In the genomic region with DNA sequence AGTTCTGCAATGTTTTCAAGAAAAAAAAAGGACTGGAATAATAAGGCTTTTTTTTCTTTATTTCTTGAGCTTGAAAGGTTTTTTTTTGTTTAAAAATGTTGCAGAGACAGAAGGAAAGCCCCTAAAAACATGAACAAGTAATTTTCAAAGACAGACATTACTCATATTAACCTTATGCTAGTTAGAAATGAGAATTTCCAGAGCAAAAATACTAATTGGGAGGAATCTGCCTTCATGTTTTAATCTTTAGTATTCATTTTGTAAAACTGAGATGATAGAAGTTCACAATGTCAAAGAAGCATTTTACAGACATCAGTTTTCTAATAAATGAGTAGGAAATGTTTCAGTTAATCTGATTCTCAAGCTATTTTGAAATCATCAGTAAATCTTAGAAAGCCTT, we compare ENCODE assay signal across 18 cellular contexts.
DNase-seq lines count a peak whose midpoint lies in the region; ATAC-seq and TF ChIP-seq lines count a peak whose summit lies in the region.
"Had no signal": no experiment of that assay in that cellular context is flagged by ENCODE, and none has a peak within 500 bp of the region (broad histone marks: within the 10 kb centered on the region; RNA-seq: fewer than 3 reads in every experiment).

No MANE protein-coding gene starts in this region.

- H3K27ac Mint-ChIP-seq in mesothelial cell of epicardium: peak overlapping the region; percentile 87
- H3K27ac Mint-ChIP-seq in T-helper 17 cell: no peak overlapping the region
- H3K27ac Mint-ChIP-seq: B cell; CD4-positive, CD25-positive, alpha-beta regulatory T cell; CD8-positive, alpha-beta T cell; GM23338; H9 had no signal

- BruUV-seq in HCT116 (replicated peaks; lab: Mats Ljungman, UMichigan): no TSS peak
- BruUV-seq in OCI-LY7 (replicated peaks; lab: Mats Ljungman, UMichigan): no TSS peak

- H3K27me3 ChIP-seq in HCT116 (ENCODE audit: insufficient read depth, low read length): no peaks in the 10 kb centered on the region
- H3K27me3 ChIP-seq in smooth muscle cell (ENCODE audit: low read depth): no peaks in the 10 kb centered on the region
- H3K27me3 ChIP-seq in WERI-Rb-1 (ENCODE audit: insufficient read depth, low read depth, severe bottlenecking): no peaks in the 10 kb centered on the region
- H3K27me3 ChIP-seq: BLaER1 had no signal

- no peaks in the 10 kb centered on the region for H3K36me3 ChIP-seq in HCT116 (ENCODE audit: control insufficient read depth in 1 of 2, insufficient read depth in 2 of 2, low read length in 2 of 2)
- H3K36me3 ChIP-seq in OCI-LY7 (ENCODE audit: insufficient read depth, low read length): no peaks in the 10 kb centered on the region
- no peaks in the 10 kb centered on the region for H3K36me3 ChIP-seq in smooth muscle cell (ENCODE audit: low read depth)
- H3K36me3 ChIP-seq in WERI-Rb-1: no peaks in the 10 kb centered on the region
- H3K36me3 ChIP-seq: BLaER1 had no signal

- TF ChIP-seq POLR2A in HCT116 (IDR thresholded peaks at IDR 0.05; ENCODE audit: borderline replicate concordance, extremely low read depth, insufficient read depth, insufficient read length): no peak

- H3K9me3 ChIP-seq in HCT116 (ENCODE audit: control insufficient read depth in 1 of 2, insufficient read depth in 1 of 2, low read depth in 1 of 2, low read length in 2 of 2): no peaks in the 10 kb centered on the region
- H3K9me3 ChIP-seq in OCI-LY7 (ENCODE audit: low read length): 0 out of 2 replicates have a peak, but pooled peaks cover 7% of the 10 kb centered on the region
- peaks cover 2% of the 10 kb centered on the region for H3K9me3 ChIP-seq in smooth muscle cell (replicated peaks; ENCODE audit: low read depth)
- peaks cover 1% of the 10 kb centered on the region for H3K9me3 ChIP-seq in WERI-Rb-1 (ENCODE audit: severe bottlenecking)
- no peaks in the 10 kb centered on the region for H3K9me3 ChIP-seq in T-helper 17 cell (ENCODE audit: control insufficient read depth, low read length, poor library complexity, severe bottlenecking)
- H3K9me3 ChIP-seq: BLaER1, Caco-2 had no signal

- no peak for TF ChIP-seq CTCF in HCT116 (IDR thresholded peaks at IDR 0.05 in 2 of 3, conservative IDR thresholded peaks at IDR 0.05 in 1 of 3; ENCODE audit: borderline replicate concordance in 1 of 3, insufficient read depth in 1 of 3, low read depth in 2 of 3, low read length in 2 of 3)
- TF ChIP-seq CTCF in OCI-LY7 (conservative IDR thresholded peaks at IDR 0.05; ENCODE audit: low read length): no peak
- TF ChIP-seq CTCF in mesothelial cell of epicardium (IDR thresholded peaks at IDR 0.05; ENCODE audit: unreplicated experiment): no peak
- TF ChIP-seq CTCF in smooth muscle cell (IDR thresholded peaks at IDR 0.05; ENCODE audit: borderline replicate concordance, insufficient read depth, poor library complexity, severe bottlenecking): no peak
- TF ChIP-seq CTCF in WERI-Rb-1 (IDR thresholded peaks at IDR 0.05; ENCODE audit: low read depth, low read length): no peak

- H3K27me3 Mint-ChIP-seq in mesothelial cell of epicardium (ENCODE audit: low read depth) (no peaks in the 10 kb centered on the region), T-helper 17 cell (no peaks in the 10 kb centered on the region)
- H3K27me3 Mint-ChIP-seq: B cell; CD4-positive, CD25-positive, alpha-beta regulatory T cell had no signal

- H3K4me3 Mint-ChIP-seq in mesothelial cell of epicardium (no peak overlapping the region), T-helper 17 cell (no peak overlapping the region)
- H3K4me3 Mint-ChIP-seq: B cell; CD4-positive, CD25-positive, alpha-beta regulatory T cell; CD8-positive, alpha-beta T cell; GM23338; H9 had no signal

- ATAC-seq in HCT116: no peak
- ATAC-seq in T-helper 17 cell: no peak
- ATAC-seq: CD8-positive, alpha-beta T cell; GM23338 had no signal

- H3K9ac ChIP-seq in HCT116 (ENCODE audit: low read length): no peak overlapping the region
- H3K9ac ChIP-seq in smooth muscle cell (ENCODE audit: low read depth): no peak overlapping the region
- H3K9ac ChIP-seq: BLaER1 had no signal

- no peak overlapping the region for H3K4me3 ChIP-seq in HCT116 (replicated peaks in 1 of 2; ENCODE audit: low read depth in 1 of 2, low read length in 2 of 2)
- no peak overlapping the region for H3K4me3 ChIP-seq in OCI-LY7 (ENCODE audit: low read depth, low read length, poor library complexity, severe bottlenecking)
- no peak overlapping the region for H3K4me3 ChIP-seq in smooth muscle cell
- no peak overlapping the region for H3K4me3 ChIP-seq in WERI-Rb-1 (ENCODE audit: low read depth, low read length)
- H3K4me3 ChIP-seq: BLaER1, GM23338 had no signal

- H3K4me2 ChIP-seq in HCT116 (ENCODE audit: low read length) (no peak overlapping the region), OCI-LY7 (ENCODE audit: low read length) (no peak overlapping the region), smooth muscle cell (no peak overlapping the region)
- H3K4me2 ChIP-seq: BLaER1, GM23338 had no signal

- RAD21 ChIA-PET in HCT116 (lab: Charles Lee; ENCODE audit: low non-redundant PET in 1 of 2, low total read pairs in 2 of 2, uncharacterized antibody in 2 of 2, unreplicated experiment in 2 of 2): no interaction called here

- H3K4me1 ChIP-seq in HCT116 (ENCODE audit: control insufficient read depth in 1 of 2, insufficient read depth in 2 of 2, low read length in 2 of 2) (no peaks in the 10 kb centered on the region), OCI-LY7 (ENCODE audit: insufficient read depth, low read length, poor library complexity, severe bottlenecking) (no peaks in the 10 kb centered on the region), smooth muscle cell (ENCODE audit: low read depth) (no peaks in the 10 kb centered on the region)
- H3K4me1 ChIP-seq: BLaER1, Caco-2 had no signal

- no peaks in the 10 kb centered on the region for H4K20me1 ChIP-seq in HCT116 (ENCODE audit: insufficient read depth)
- H4K20me1 ChIP-seq in OCI-LY7 (ENCODE audit: insufficient read depth, low read length): no peaks in the 10 kb centered on the region
- no peaks in the 10 kb centered on the region for H4K20me1 ChIP-seq in smooth muscle cell (ENCODE audit: low read depth)
- H4K20me1 ChIP-seq: BLaER1 had no signal

- CTCF ChIA-PET in HCT116 (lab: Charles Lee): no interaction called here
- CTCF ChIA-PET in OCI-LY7 (lab: Charles Lee; ENCODE audit: unreplicated experiment): no interaction called here
- CTCF ChIA-PET in HEK293T (lab: Yijun Ruan, JAX): no interaction called here

- H3K27ac ChIP-seq in HCT116 (ENCODE audit: low read depth, low read length): no peak overlapping the region
- no peak overlapping the region for H3K27ac ChIP-seq in OCI-LY7 (ENCODE audit: low read depth, low read length, poor library complexity, severe bottlenecking)
- no peak overlapping the region for H3K27ac ChIP-seq in smooth muscle cell (ENCODE audit: low read depth)
- H3K27ac ChIP-seq in WERI-Rb-1: no peak overlapping the region
- H3K27ac ChIP-seq: 22Rv1, BLaER1, C4-2B had no signal

- H3K9me2 ChIP-seq in HCT116 (ENCODE audit: insufficient read depth) (no peaks in the 10 kb centered on the region), OCI-LY7 (ENCODE audit: insufficient read depth, low read length) (no peaks in the 10 kb centered on the region)

- H3K36me3 Mint-ChIP-seq in mesothelial cell of epicardium (peaks cover 19% of the 10 kb centered on the region), T-helper 17 cell (ENCODE audit: low read depth) (no peaks in the 10 kb centered on the region)
- H3K36me3 Mint-ChIP-seq: CD4-positive, CD25-positive, alpha-beta regulatory T cell; CD8-positive, alpha-beta T cell had no signal

- H3K79me2 ChIP-seq in HCT116 (ENCODE audit: insufficient read depth, low read length): no peaks in the 10 kb centered on the region
- no peaks in the 10 kb centered on the region for H3K79me2 ChIP-seq in OCI-LY7 (ENCODE audit: insufficient read depth, low read depth, low read length)
- H3K79me2 ChIP-seq in smooth muscle cell (ENCODE audit: low read depth): no peaks in the 10 kb centered on the region

- intact Hi-C loops in HCT116 (cut with micrococcal nuclease): no loop called here
- intact Hi-C loops in OCI-LY7 (cut with micrococcal nuclease; ENCODE audit: unreplicated experiment): no loop called here

- DNase-seq in HCT116 (ENCODE audit: low read depth, low spot score) (no peak), OCI-LY7 (ENCODE audit: low spot score) (no peak), mesothelial cell of epicardium (ENCODE audit: low spot score in 2 of 2, unreplicated experiment in 2 of 2) (no peak), smooth muscle cell (lab: John Stamatoyannopoulos, UW; ENCODE audit: unreplicated experiment) (no peak), WERI-Rb-1 (no peak), T-helper 17 cell (no peak), HEK293T (ENCODE audit: extremely low spot score) (no peak)
- DNase-seq: Caco-2; CD4-positive, CD25-positive, alpha-beta regulatory T cell; CD8-positive, alpha-beta T cell; DMS153; DND-41; H9 had no signal

- H2AFZ ChIP-seq in HCT116 (ENCODE audit: low read depth, low read length, poor library complexity, severe bottlenecking) (peak overlapping the region; percentile 2), OCI-LY7 (ENCODE audit: low read length) (peak overlapping the region; percentile 70), smooth muscle cell (ENCODE audit: low read depth) (peak overlapping the region; percentile 33)
- H2AFZ ChIP-seq: GM23338 had no signal

- no peak for TF ChIP-seq RAD21 in HCT116 (IDR thresholded peaks at IDR 0.05; ENCODE audit: low read depth)

- peaks cover 25% of the 10 kb centered on the region for H3K9me3 Mint-ChIP-seq in mesothelial cell of epicardium

- H3K4me1 Mint-ChIP-seq in mesothelial cell of epicardium (peaks cover 26% of the 10 kb centered on the region), T-helper 17 cell (no peaks in the 10 kb centered on the region)
- H3K4me1 Mint-ChIP-seq: B cell; CD4-positive, CD25-positive, alpha-beta regulatory T cell; GM23338; H9 had no signal

- no peaks in the 10 kb centered on the region for H3F3A ChIP-seq in smooth muscle cell (ENCODE audit: low read depth)

- POLR2A ChIA-PET in HCT116 (lab: Charles Lee): no interaction called here
- POLR2A ChIA-PET in OCI-LY7 (lab: Charles Lee): interaction anchor here (0.6 to 1.5 kb wide), 7 partner anchors 11 to 1497 kb away, joined by 3 to 6 read pairs (median 3); no protein-coding TSS in a partner anchor
- POLR2A ChIA-PET in HEK293T (lab: Yijun Ruan, JAX): no interaction called here

TF ChIP-seq in HCT116, 20 proteins besides CTCF, POLR2A, EP300 and RAD21:
- no peak for TF ChIP-seq EGR1 (IDR thresholded peaks at IDR 0.05; ENCODE audit: low read depth)
- TF ChIP-seq ZFX (IDR thresholded peaks at IDR 0.05): no peak

TF ChIP-seq in HEK293T, 16 proteins besides CTCF, POLR2A, EP300 and RAD21 (continues in another document):
- TF ChIP-seq NFRKB (IDR thresholded peaks at IDR 0.05) (no peak), TARDBP (IDR thresholded peaks at IDR 0.05) (no peak), SP1 (IDR thresholded peaks at IDR 0.05) (no peak)
- TF ChIP-seq, protein P1, sequence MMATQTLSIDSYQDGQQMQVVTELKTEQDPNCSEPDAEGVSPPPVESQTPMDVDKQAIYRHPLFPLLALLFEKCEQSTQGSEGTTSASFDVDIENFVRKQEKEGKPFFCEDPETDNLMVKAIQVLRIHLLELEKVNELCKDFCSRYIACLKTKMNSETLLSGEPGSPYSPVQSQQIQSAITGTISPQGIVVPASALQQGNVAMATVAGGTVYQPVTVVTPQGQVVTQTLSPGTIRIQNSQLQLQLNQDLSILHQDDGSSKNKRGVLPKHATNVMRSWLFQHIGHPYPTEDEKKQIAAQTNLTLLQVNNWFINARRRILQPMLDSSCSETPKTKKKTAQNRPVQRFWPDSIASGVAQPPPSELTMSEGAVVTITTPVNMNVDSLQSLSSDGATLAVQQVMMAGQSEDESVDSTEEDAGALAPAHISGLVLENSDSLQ (IDR thresholded peaks at IDR 0.05): no peak

Comparison
In these comparisons a context has a peak if more than half of its experiments do, and no peak if none do; other contexts are left out.
1. H2AFZ ChIP-seq: peak in every context shown above with its lines; median percentile 70 in OCI-LY7; 33 in smooth muscle cell; 2 in HCT116.